Comparison of ENCODE assay signal across 1 cellular context in genomic region chr10:100346765-100347567, GRCh38.
TF ChIP-seq lines count a peak whose summit lies in the region.

Gene SCD, plus strand, starts transcription at chr10:100347233. Its CDS starts 272 bp downstream, at chr10:100347505.

TF ChIP-seq in HepG2, 621 proteins besides CTCF, POLR2A, EP300 and RAD21 (continued from another document and continues in another):
- TF ChIP-seq KIAA2018 (CRISPR knock-in tag; IDR thresholded peaks at IDR 0.05; ENCODE audit: borderline replicate concordance): no peak
- TF ChIP-seq TARDBP (CRISPR knock-in tag; IDR thresholded peaks at IDR 0.05): no peak; the same call in 1 of the 2 replicates
- TF ChIP-seq ZNF580 (CRISPR knock-in tag; IDR thresholded peaks at IDR 0.05; ENCODE audit: borderline replicate concordance, low read depth): peak; percentile 20
- no peak for TF ChIP-seq NR1H2 (CRISPR knock-in tag; IDR thresholded peaks at IDR 0.05; ENCODE audit: borderline replicate concordance, low read depth)
- TF ChIP-seq MIXL1 (CRISPR knock-in tag; IDR thresholded peaks at IDR 0.05): no peak
- TF ChIP-seq ZFP91 (CRISPR knock-in tag; IDR thresholded peaks at IDR 0.05; ENCODE audit: borderline replicate concordance): peak; percentile 89; the same call in 1 of the 2 replicates
- no peak for TF ChIP-seq THYN1 (CRISPR knock-in tag; IDR thresholded peaks at IDR 0.05; ENCODE audit: borderline replicate concordance, low read depth)
- TF ChIP-seq TRAFD1 (CRISPR knock-in tag; IDR thresholded peaks at IDR 0.05; ENCODE audit: borderline replicate concordance): no peak
- no peak for TF ChIP-seq PAWR (CRISPR knock-in tag; IDR thresholded peaks at IDR 0.05; ENCODE audit: borderline replicate concordance)
- TF ChIP-seq ATF6 (CRISPR knock-in tag; conservative IDR thresholded peaks at IDR 0.05): no peak
- peak; percentile 58; the same call in 1 of the 2 replicates for TF ChIP-seq NFKB2 (CRISPR knock-in tag; IDR thresholded peaks at IDR 0.05; ENCODE audit: borderline replicate concordance)
- TF ChIP-seq RFXAP (CRISPR knock-in tag; IDR thresholded peaks at IDR 0.05; ENCODE audit: borderline replicate concordance): peak; percentile 71; the same call in 1 of the 2 replicates
- TF ChIP-seq SRF (IDR thresholded peaks at IDR 0.05; ENCODE audit: low read depth, low read length): no peak
- TF ChIP-seq ZC3H4 (CRISPR knock-in tag; IDR thresholded peaks at IDR 0.05; ENCODE audit: borderline replicate concordance): no peak
- TF ChIP-seq SRSF9 (IDR thresholded peaks at IDR 0.05; ENCODE audit: borderline replicate concordance, insufficient read depth, low read depth, low read length, poor library complexity, severe bottlenecking): no peak
- TF ChIP-seq DPF2 (CRISPR knock-in tag; IDR thresholded peaks at IDR 0.05; ENCODE audit: borderline replicate concordance, low read depth): no peak
- no peak for TF ChIP-seq NR2F1 (CRISPR knock-in tag; IDR thresholded peaks at IDR 0.05)
- TF ChIP-seq E2F5 (CRISPR knock-in tag; conservative IDR thresholded peaks at IDR 0.05): no peak
- TF ChIP-seq GLI4 (CRISPR knock-in tag; IDR thresholded peaks at IDR 0.05; ENCODE audit: borderline replicate concordance): peak; percentile 59; the same call in 1 of the 2 replicates
- peak; percentile 52 for TF ChIP-seq MEF2D (CRISPR knock-in tag; IDR thresholded peaks at IDR 0.05)
- peak; percentile 2; the same call in 1 of the 2 replicates for TF ChIP-seq ATF2 (CRISPR knock-in tag; IDR thresholded peaks at IDR 0.05)
- TF ChIP-seq ZNF768 (CRISPR knock-in tag; IDR thresholded peaks at IDR 0.05): no peak
- TF ChIP-seq ZNF329 (CRISPR knock-in tag; IDR thresholded peaks at IDR 0.05; ENCODE audit: low read depth): no peak
- TF ChIP-seq ZNF558 (CRISPR knock-in tag; IDR thresholded peaks at IDR 0.05; ENCODE audit: borderline replicate concordance): peak; percentile 77
- peak; percentile 81; the same call in 1 of the 2 replicates for TF ChIP-seq ARNT2 (CRISPR knock-in tag; IDR thresholded peaks at IDR 0.05; ENCODE audit: low read depth)
- TF ChIP-seq LRRFIP1 (CRISPR knock-in tag; conservative IDR thresholded peaks at IDR 0.05): no peak
- TF ChIP-seq ZNF20 (CRISPR knock-in tag; IDR thresholded peaks at IDR 0.05): 0 out of 2 replicates have a peak, but pooled peaks have one; percentile 43
- TF ChIP-seq ZNF546 (CRISPR knock-in tag; conservative IDR thresholded peaks at IDR 0.05): 0 out of 2 replicates have a peak, but pooled peaks have one; percentile 71
- TF ChIP-seq CERS6 (CRISPR knock-in tag; IDR thresholded peaks at IDR 0.05): no peak
- TF ChIP-seq MLXIP (CRISPR knock-in tag; IDR thresholded peaks at IDR 0.05; ENCODE audit: borderline replicate concordance): no peak
